Comparison of ENCODE assay signal across 9 cellular contexts in the genomic region with DNA sequence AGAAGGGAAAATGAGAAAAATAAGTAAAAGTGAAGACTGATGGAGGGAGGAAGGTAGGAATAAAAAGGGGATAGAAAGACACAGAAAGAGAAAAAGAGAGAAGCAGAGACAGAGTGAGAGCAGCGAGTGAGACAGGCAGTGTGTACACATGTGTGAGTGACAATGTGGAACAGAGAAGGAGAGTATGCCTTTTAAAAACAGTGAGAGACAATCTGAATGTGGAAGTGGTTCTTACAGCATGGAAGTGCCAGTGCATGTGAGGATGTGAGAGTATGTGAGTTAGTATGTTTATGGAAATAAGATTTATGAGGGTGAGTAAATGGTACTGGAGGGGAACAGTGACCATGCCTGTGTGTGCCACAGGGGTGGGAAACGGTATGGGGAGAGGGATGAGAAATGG. TPM values are rescaled to one million over a fixed set of nuclear protein-coding genes. Genes with fewer than 3 reads are reported as not detected.
DNase-seq lines count a peak whose midpoint lies in the region; ATAC-seq and TF ChIP-seq lines count a peak whose summit lies in the region.
"Had no signal": no experiment of that assay in that cellular context is flagged by ENCODE, and none has a peak within 500 bp of the region (broad histone marks: within the 10 kb centered on the region; RNA-seq: fewer than 3 reads in every experiment).

No MANE protein-coding gene starts in this region.

- H3K4me3 ChIP-seq in gastroesophageal sphincter (peak overlapping the region; percentile 50 to 74), stomach (peak overlapping the region; percentile 65 to 83 (median 78))

- 0 to 5% methylated on average over 2 of the region's 2 CpGs for WGBS in gastroesophageal sphincter (ENCODE audit: low coverage in 1 of 2), 2 donors
- 18 to 47% (median 36%) methylated on average over 2 of the region's 2 CpGs for WGBS in stomach, 5 donors

- H3K27ac ChIP-seq in gastroesophageal sphincter (peak overlapping the region; percentile 44 to 93 (median 72)), stomach (peak overlapping the region in 4 of 5 donors; percentile 89 to 92 (median 91))

- no peaks in the 10 kb centered on the region for H3K27me3 ChIP-seq in gastroesophageal sphincter
- peaks cover 0 to 7% (median 0%) of the 10 kb centered on the region in 3 donors for H3K27me3 ChIP-seq in stomach

- TF ChIP-seq POLR2A in gastroesophageal sphincter (IDR thresholded peaks at IDR 0.05) (no peak), stomach (IDR thresholded peaks at IDR 0.05) (no peak)

- peak in 2 of 3 experiments; percentile 17 to 41 for DNase-seq in NCI-H1417 (lab: John Stamatoyannopoulos, UW)
- no peak for DNase-seq in NCI-H1417 treated with DMSO at 0.1 percent for 48 hours (lab: John Stamatoyannopoulos, UW)
- DNase-seq in OCI-M1 (lab: John Stamatoyannopoulos, UW), result peak; percentile 22
- DNase-seq in stomach, result no peak
- DNase-seq in KG1 (lab: John Stamatoyannopoulos, UW), result no peak
- DNase-seq in stimulated activated CD4-positive, alpha-beta T cell treated with anti-CD3 and anti-CD28 coated beads, Interleukin-4, amount 100 ng/mL, for 1 hour, result no peak
- DNase-seq: T-helper 17 cell had no signal

- H3K4me1 ChIP-seq in gastroesophageal sphincter (peaks cover 0 to 58% (median 0%) of the 10 kb centered on the region in 3 donors), stomach (peaks cover 0 to 35% (median 17%) of the 10 kb centered on the region in 4 donors)

- ATAC-seq in gastroesophageal sphincter (no peak), GM19328 (IDR thresholded peaks at IDR 0.05; ENCODE audit: unreplicated experiment) (no peak)
- ATAC-seq: T-helper 17 cell had no signal

- H3K36me3 ChIP-seq in gastroesophageal sphincter (no peaks in the 10 kb centered on the region), stomach (no peaks in the 10 kb centered on the region)

- intact Hi-C loops in stomach (cut with DNase I; ENCODE audit: low total_unique reads), result no loop called here

- TF ChIP-seq CTCF in gastroesophageal sphincter (IDR thresholded peaks at IDR 0.05) (no peak), stomach (IDR thresholded peaks at IDR 0.05) (no peak)

- TF ChIP-seq EP300 in gastroesophageal sphincter (IDR thresholded peaks at IDR 0.05) (no peak), stomach (IDR thresholded peaks at IDR 0.05) (no peak)

- H3K9me3 ChIP-seq in gastroesophageal sphincter, result no peaks in the 10 kb centered on the region
- H3K9me3 ChIP-seq in stomach, result no peaks in the 10 kb centered on the region

RNA-seq across cellular contexts. Expression of a gene that starts 1.2 kb away (rescaled TPM):
- total RNA-seq in gastroesophageal sphincter, result 10 to 100 TPM; 33.3 to 73.0 (median 54.1) TPM
- total RNA-seq in stomach, result 10 to 100 TPM in 3 of 5 donors, 1 to 10 TPM in 2; 1.2 to 35.4 (median 13.4) TPM
- polyA plus RNA-seq in stomach, result 1 to 10 TPM; 4.0 to 7.9 (median 4.4) TPM

Comparison
In these comparisons a context has a peak if more than half of its experiments do, and no peak if none do; other contexts are left out.
1. DNase-seq: peak in NCI-H1417 (2 of 3) and OCI-M1 (single experiment); none in NCI-H1417 treated with DMSO at 0.1 percent for 48 hours (single experiment), stomach (single experiment), KG1 (single experiment) and stimulated activated CD4-positive, alpha-beta T cell treated with anti-CD3 and anti-CD28 coated beads, Interleukin-4, amount 100 ng/mL, for 1 hour (single experiment).